ENCODE assay signal across 18 cellular contexts in the genomic region with DNA sequence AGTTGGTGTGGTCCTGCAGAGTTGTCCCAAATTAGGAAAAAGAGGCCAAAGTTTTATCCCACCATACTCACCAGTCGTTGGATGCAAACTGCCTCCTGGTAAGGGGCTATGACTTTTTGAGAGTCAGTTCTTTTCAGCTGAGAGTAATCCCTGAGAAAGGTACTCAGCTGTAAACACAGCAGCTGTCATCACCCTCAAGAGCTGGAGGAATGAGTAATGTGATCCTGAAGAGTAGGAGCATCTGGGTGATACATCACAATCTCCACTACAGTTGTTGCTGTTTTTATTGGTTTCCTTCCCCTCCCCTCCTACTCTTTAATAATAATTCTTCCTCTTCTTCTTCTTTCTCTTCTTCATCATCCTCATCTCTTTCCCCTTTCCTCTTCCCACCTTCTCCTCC.
"Had no signal": no experiment of that assay in that cellular context is flagged by ENCODE, and none has a peak within 500 bp of the region (broad histone marks: within the 10 kb centered on the region; RNA-seq: fewer than 3 reads in every experiment).

No MANE protein-coding gene starts in this region.

- H3K36me3 Mint-ChIP-seq: activated CD8-positive, alpha-beta memory T cell treated with anti-CD3 and anti-CD28 coated beads, Interleukin-2, amount 10 ng/mL, durations not matched to agents 7 days and 5 days; WTC11 had no signal

- DNase-seq: activated CD4-positive, alpha-beta memory T cell treated with anti-CD3 and anti-CD28 coated beads, Interleukin-2, amount 10 ng/mL, durations not matched to agents 7 days and 5 days; activated CD4-positive, alpha-beta T cell treated with anti-CD3 and anti-CD28 coated beads for 4 hours; activated CD8-positive, alpha-beta memory T cell treated with anti-CD3 and anti-CD28 coated beads, Interleukin-2, amount 10 ng/mL, durations not matched to agents 7 days and 5 days; activated naive CD4-positive, alpha-beta T cell treated with anti-CD3 and anti-CD28 coated beads for 36 hours; activated T-cell treated with anti-CD3 and anti-CD28 coated beads, Interleukin-2, amount 50 U/mL, for 1 hour; central memory CD4-positive, alpha-beta T cell; dorsolateral prefrontal cortex; erythroblast; left ventricle myocardium inferior; mammary epithelial cell; retina; stimulated activated CD4-positive, alpha-beta T cell treated with anti-CD3 and anti-CD28 coated beads, Interleukin-2, amount 100 ng/mL, for 24 hours; stomach; trophoblast cell had no signal

- H3K9me3 ChIP-seq: left ventricle myocardium inferior, stomach, vagina had no signal

- H3K27me3 Mint-ChIP-seq: activated CD4-positive, alpha-beta memory T cell treated with anti-CD3 and anti-CD28 coated beads, Interleukin-2, amount 10 ng/mL, durations not matched to agents 7 days and 5 days; activated CD8-positive, alpha-beta memory T cell treated with anti-CD3 and anti-CD28 coated beads, Interleukin-2, amount 10 ng/mL, durations not matched to agents 7 days and 5 days; brain had no signal

- H3K4me3 Mint-ChIP-seq: activated CD4-positive, alpha-beta memory T cell treated with anti-CD3 and anti-CD28 coated beads, Interleukin-2, amount 10 ng/mL, durations not matched to agents 7 days and 5 days; activated CD8-positive, alpha-beta memory T cell treated with anti-CD3 and anti-CD28 coated beads, Interleukin-2, amount 10 ng/mL, durations not matched to agents 7 days and 5 days; activated naive CD4-positive, alpha-beta T cell treated with anti-CD3 and anti-CD28 coated beads for 36 hours; brain; T-helper 2 cell treated with Interferon-gamma antibody and Interleukin-4, amounts not matched to agents 5 μg/mL and 100 μg/mL, for 36 hours; WTC11 had no signal

- ATAC-seq: activated CD8-positive, alpha-beta memory T cell treated with anti-CD3 and anti-CD28 coated beads, Interleukin-2, amount 10 ng/mL, durations not matched to agents 7 days and 5 days; WTC11 had no signal

- H3K27ac Mint-ChIP-seq: activated CD4-positive, alpha-beta memory T cell treated with anti-CD3 and anti-CD28 coated beads, Interleukin-2, amount 10 ng/mL, durations not matched to agents 7 days and 5 days; activated CD8-positive, alpha-beta memory T cell treated with anti-CD3 and anti-CD28 coated beads, Interleukin-2, amount 10 ng/mL, durations not matched to agents 7 days and 5 days; activated naive CD4-positive, alpha-beta T cell treated with anti-CD3 and anti-CD28 coated beads for 36 hours; brain; T-helper 2 cell treated with Interferon-gamma antibody and Interleukin-4, amounts not matched to agents 5 μg/mL and 100 μg/mL, for 36 hours; WTC11 had no signal
